ENCODE assay signal across 14 cellular contexts in genomic region chr12:110699591-110700445, GRCh38. TPM values are rescaled to one million over a fixed set of nuclear protein-coding genes. Genes with fewer than 3 reads are reported as not detected.
DNase-seq lines count a peak whose midpoint lies in the region; ATAC-seq and TF ChIP-seq lines count a peak whose summit lies in the region.
"Had no signal": no experiment of that assay in that cellular context is flagged by ENCODE, and none has a peak within 500 bp of the region (broad histone marks: within the 10 kb centered on the region; RNA-seq: fewer than 3 reads in every experiment).

No MANE protein-coding gene starts in this region.

- DNase-seq in activated CD8-positive, alpha-beta T cell treated with anti-CD3 and anti-CD28 coated beads for 36 hours: peak; percentile 18
- DNase-seq in activated CD8-positive, alpha-beta T cell treated with anti-CD3 and anti-CD28 coated beads, Interleukin-2, amount 10 ng/mL, durations not matched to agents 7 days and 5 days: no peak
- peak; percentile 63 for DNase-seq in NCI-H2227 (lab: John Stamatoyannopoulos, UW; ENCODE audit: unreplicated experiment)
- no peak for DNase-seq in sciatic nerve (ENCODE audit: low spot score)
- DNase-seq in COR-L47 (lab: John Stamatoyannopoulos, UW): no peak
- no peak for DNase-seq in central memory CD4-positive, alpha-beta T cell
- DNase-seq: activated CD4-positive, alpha-beta T cell treated with anti-CD3 and anti-CD28 coated beads, Interleukin-2, amount 10 ng/mL, durations not matched to agents 7 days and 5 days; AML-193; esophagus squamous epithelium; GDM1; NCI-H446; stimulated activated naive CD8-positive, alpha-beta T cell treated with anti-CD3 and anti-CD28 coated beads, Interleukin-15, amount 100 ng/mL, for 72 hours had no signal

- peak overlapping the region; percentile 39 for H3K27ac ChIP-seq in cingulate gyrus (ENCODE audit: low read depth, low read length)

- H3K27ac Mint-ChIP-seq in activated CD8-positive, alpha-beta T cell treated with anti-CD3 and anti-CD28 coated beads for 36 hours: no peak overlapping the region
- no peak overlapping the region for H3K27ac Mint-ChIP-seq in activated CD8-positive, alpha-beta T cell treated with anti-CD3 and anti-CD28 coated beads, Interleukin-2, amount 10 ng/mL, durations not matched to agents 7 days and 5 days
- H3K27ac Mint-ChIP-seq: activated CD4-positive, alpha-beta T cell treated with anti-CD3 and anti-CD28 coated beads, Interleukin-2, amount 10 ng/mL, durations not matched to agents 7 days and 5 days; stimulated activated naive CD8-positive, alpha-beta T cell treated with anti-CD3 and anti-CD28 coated beads, Interleukin-15, amount 100 ng/mL, for 72 hours had no signal

- no peak overlapping the region for H3K4me3 Mint-ChIP-seq in activated CD8-positive, alpha-beta T cell treated with anti-CD3 and anti-CD28 coated beads for 36 hours
- H3K4me3 Mint-ChIP-seq in activated CD8-positive, alpha-beta T cell treated with anti-CD3 and anti-CD28 coated beads, Interleukin-2, amount 10 ng/mL, durations not matched to agents 7 days and 5 days: no peak overlapping the region
- H3K4me3 Mint-ChIP-seq: activated CD4-positive, alpha-beta T cell treated with anti-CD3 and anti-CD28 coated beads, Interleukin-2, amount 10 ng/mL, durations not matched to agents 7 days and 5 days; stimulated activated naive CD8-positive, alpha-beta T cell treated with anti-CD3 and anti-CD28 coated beads, Interleukin-15, amount 100 ng/mL, for 72 hours had no signal

- no peaks in the 10 kb centered on the region for H3K9me3 Mint-ChIP-seq in activated CD8-positive, alpha-beta T cell treated with anti-CD3 and anti-CD28 coated beads for 36 hours
- no peaks in the 10 kb centered on the region for H3K9me3 Mint-ChIP-seq in activated CD8-positive, alpha-beta T cell treated with anti-CD3 and anti-CD28 coated beads, Interleukin-2, amount 10 ng/mL, durations not matched to agents 7 days and 5 days (ENCODE audit: insufficient read depth)
- H3K9me3 Mint-ChIP-seq: activated CD4-positive, alpha-beta T cell treated with anti-CD3 and anti-CD28 coated beads, Interleukin-2, amount 10 ng/mL, durations not matched to agents 7 days and 5 days; stimulated activated naive CD8-positive, alpha-beta T cell treated with anti-CD3 and anti-CD28 coated beads, Interleukin-15, amount 100 ng/mL, for 72 hours had no signal

- TF ChIP-seq CTCF in activated CD8-positive, alpha-beta T cell treated with anti-CD3 and anti-CD28 coated beads for 36 hours (IDR thresholded peaks at IDR 0.05): no peak

- POLR2A ChIA-PET in activated CD8-positive, alpha-beta T cell treated with anti-CD3 and anti-CD28 coated beads for 36 hours (lab: Charles Lee): no interaction called here
- POLR2A ChIA-PET in activated CD8-positive, alpha-beta T cell treated with anti-CD3 and anti-CD28 coated beads, Interleukin-2, amount 10 ng/mL, durations not matched to agents 7 days and 5 days (lab: Charles Lee): no interaction called here

- ATAC-seq in activated CD8-positive, alpha-beta T cell treated with anti-CD3 and anti-CD28 coated beads for 36 hours: no peak
- ATAC-seq in activated CD8-positive, alpha-beta T cell treated with anti-CD3 and anti-CD28 coated beads, Interleukin-2, amount 10 ng/mL, durations not matched to agents 7 days and 5 days: no peak
- peak; percentile 14 for ATAC-seq in sciatic nerve
- no peak for ATAC-seq in GM21723 (IDR thresholded peaks at IDR 0.05; ENCODE audit: unreplicated experiment)
- ATAC-seq: stimulated activated naive CD8-positive, alpha-beta T cell treated with anti-CD3 and anti-CD28 coated beads, Interleukin-15, amount 100 ng/mL, for 72 hours had no signal

- no peaks in the 10 kb centered on the region for H3K36me3 Mint-ChIP-seq in activated CD8-positive, alpha-beta T cell treated with anti-CD3 and anti-CD28 coated beads for 36 hours (ENCODE audit: low read depth)
- no peaks in the 10 kb centered on the region for H3K36me3 Mint-ChIP-seq in activated CD8-positive, alpha-beta T cell treated with anti-CD3 and anti-CD28 coated beads, Interleukin-2, amount 10 ng/mL, durations not matched to agents 7 days and 5 days (ENCODE audit: low read depth)

- no peaks in the 10 kb centered on the region for H3K27me3 Mint-ChIP-seq in activated CD8-positive, alpha-beta T cell treated with anti-CD3 and anti-CD28 coated beads for 36 hours
- no peaks in the 10 kb centered on the region for H3K27me3 Mint-ChIP-seq in activated CD8-positive, alpha-beta T cell treated with anti-CD3 and anti-CD28 coated beads, Interleukin-2, amount 10 ng/mL, durations not matched to agents 7 days and 5 days (ENCODE audit: low read depth)
- H3K27me3 Mint-ChIP-seq: activated CD4-positive, alpha-beta T cell treated with anti-CD3 and anti-CD28 coated beads, Interleukin-2, amount 10 ng/mL, durations not matched to agents 7 days and 5 days; stimulated activated naive CD8-positive, alpha-beta T cell treated with anti-CD3 and anti-CD28 coated beads, Interleukin-15, amount 100 ng/mL, for 72 hours had no signal

- intact Hi-C loops in activated CD8-positive, alpha-beta T cell treated with anti-CD3 and anti-CD28 coated beads for 36 hours (cut with micrococcal nuclease): loop anchor here (5.0 kb wide), 4 partner anchors 38 to 127 kb away; no protein-coding TSS in a partner anchor
- intact Hi-C loops in sciatic nerve (cut with DNase I): no loop called here

- CTCF ChIA-PET in activated CD8-positive, alpha-beta T cell treated with anti-CD3 and anti-CD28 coated beads for 36 hours (lab: Charles Lee): interaction anchor here (1.1 to 2.3 kb wide), 3 partner anchors 81 to 188 kb away, joined by 3 to 10 read pairs (median 6); no protein-coding TSS in a partner anchor
- CTCF ChIA-PET in activated CD8-positive, alpha-beta T cell treated with anti-CD3 and anti-CD28 coated beads, Interleukin-2, amount 10 ng/mL, durations not matched to agents 7 days and 5 days (lab: Charles Lee): interaction anchor here (0.5 to 2.7 kb wide), 3 partner anchors 79 to 250 kb away, joined by 3 to 9 read pairs (median 3); partner anchors contain the start of gene ARPC3

- peaks cover 16% of the 10 kb centered on the region for H3K4me1 Mint-ChIP-seq in activated CD8-positive, alpha-beta T cell treated with anti-CD3 and anti-CD28 coated beads for 36 hours (ENCODE audit: low read depth)
- H3K4me1 Mint-ChIP-seq in activated CD8-positive, alpha-beta T cell treated with anti-CD3 and anti-CD28 coated beads, Interleukin-2, amount 10 ng/mL, durations not matched to agents 7 days and 5 days (ENCODE audit: low read depth): peaks cover 18% of the 10 kb centered on the region

RNA-seq across cellular contexts. Expression of gene HVCN1, which starts 10.9 kb away (rescaled TPM):
- total RNA-seq in activated CD8-positive, alpha-beta T cell treated with anti-CD3 and anti-CD28 coated beads for 36 hours: 10 to 100 TPM; 23.0 to 24.2 TPM
- total RNA-seq in activated CD8-positive, alpha-beta T cell treated with anti-CD3 and anti-CD28 coated beads, Interleukin-2, amount 10 ng/mL, durations not matched to agents 7 days and 5 days: 10 to 100 TPM; 28.6 to 30.8 TPM
- total RNA-seq in sciatic nerve: 7.5 TPM

RNA-seq across cellular contexts. Expression of gene PPP1CC, which starts 42.9 kb away (rescaled TPM):
- 100 to 1,000 TPM; 242 to 244 TPM for total RNA-seq in activated CD8-positive, alpha-beta T cell treated with anti-CD3 and anti-CD28 coated beads for 36 hours
- 100 to 1,000 TPM; 162 to 179 TPM for total RNA-seq in activated CD8-positive, alpha-beta T cell treated with anti-CD3 and anti-CD28 coated beads, Interleukin-2, amount 10 ng/mL, durations not matched to agents 7 days and 5 days
- total RNA-seq in sciatic nerve: 111 TPM

Comparison
In these comparisons a context has a peak if more than half of its experiments do, and no peak if none do; other contexts are left out.
1. DNase-seq: peak in activated CD8-positive, alpha-beta T cell treated with anti-CD3 and anti-CD28 coated beads for 36 hours (single experiment) and NCI-H2227 (single experiment); none in activated CD8-positive, alpha-beta T cell treated with anti-CD3 and anti-CD28 coated beads, Interleukin-2, amount 10 ng/mL, durations not matched to agents 7 days and 5 days (single experiment), sciatic nerve (single experiment), COR-L47 (single experiment) and central memory CD4-positive, alpha-beta T cell (single experiment).